ENCODE assay signal across 18 cellular contexts in genomic region chr15:48012191-48012590, GRCh38.
"Had no signal": no experiment of that assay in that cellular context is flagged by ENCODE, and none has a peak within 500 bp of the region (broad histone marks: within the 10 kb centered on the region; RNA-seq: fewer than 3 reads in every experiment).

No MANE protein-coding gene starts in this region.

- DNase-seq: naive thymus-derived CD8-positive, alpha-beta T cell; nephron progenitor cell; nucleus accumbens; pancreas; right cardiac atrium; right lobe of liver; sigmoid colon; small intestine; stimulated activated CD4-positive, alpha-beta T cell treated with anti-CD3 and anti-CD28 coated beads, Interleukin-15, amount 100 ng/mL, for 24 hours; stimulated activated CD4-positive, alpha-beta T cell treated with anti-CD3 and anti-CD28 coated beads, Interleukin-2, amount 100 ng/mL, for 24 hours; stimulated activated CD4-positive, alpha-beta T cell treated with anti-CD3 and anti-CD28 coated beads, Interleukin-2, amount 100 ng/mL, for 48 hours; stimulated activated CD4-positive, alpha-beta T cell treated with anti-CD3 and anti-CD28 coated beads, Interleukin-4, amount 100 ng/mL, for 24 hours; stimulated activated naive B cell treated with anti-CD40 and anti-IgM and Interleukin-4, amounts not matched to agents 10 μg/mL and 1 μg/mL and 100 μg/mL, for 72 hours; stimulated activated naive CD4-positive, alpha-beta T cell treated with Interleukin-2 at 50 U/mL for 16 hours; stomach; thyroid gland; trophoblast cell; upper lobe of left lung had no signal
